In the genomic region with DNA sequence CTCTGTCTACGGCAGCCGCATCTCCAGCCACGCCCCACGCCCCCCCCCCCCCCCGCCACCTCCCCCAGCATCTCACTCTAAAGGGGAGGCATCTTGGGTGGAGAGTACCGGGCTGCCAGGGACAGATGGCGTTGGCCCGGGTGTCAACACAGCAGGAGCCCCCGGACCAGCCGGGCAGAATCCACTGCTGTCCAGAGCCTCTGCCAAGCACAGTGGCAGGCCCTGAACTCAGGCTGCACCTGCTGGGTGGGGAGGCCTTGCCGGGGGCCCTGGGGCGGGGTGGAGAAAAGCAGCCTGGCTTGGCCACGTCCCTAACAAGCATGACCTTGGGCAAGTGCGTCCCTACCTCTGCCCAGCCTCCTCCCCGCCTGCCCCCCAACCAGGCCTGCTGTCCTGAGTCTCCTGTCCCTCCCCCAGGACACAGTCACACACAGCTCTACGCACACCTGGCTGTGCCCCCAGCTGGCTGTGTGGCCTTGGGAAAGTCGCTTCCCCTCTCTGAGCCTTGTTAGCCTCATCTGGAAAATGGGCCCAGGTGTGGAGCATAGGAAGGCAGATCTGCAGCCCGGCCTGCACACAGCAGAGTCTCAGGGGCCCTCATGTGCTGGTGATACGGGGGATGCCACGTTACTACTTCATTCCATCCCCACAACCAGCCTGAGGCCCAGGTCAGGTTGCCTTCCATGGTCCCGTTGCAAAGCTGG, we compare ENCODE assay signal across 1 cellular context.
TF ChIP-seq lines count a peak whose summit lies in the region.

No MANE protein-coding gene starts in this region.

TF ChIP-seq in H1, 55 proteins besides CTCF, POLR2A, EP300 and RAD21 (continued from another document):
- TF ChIP-seq, protein P1, sequence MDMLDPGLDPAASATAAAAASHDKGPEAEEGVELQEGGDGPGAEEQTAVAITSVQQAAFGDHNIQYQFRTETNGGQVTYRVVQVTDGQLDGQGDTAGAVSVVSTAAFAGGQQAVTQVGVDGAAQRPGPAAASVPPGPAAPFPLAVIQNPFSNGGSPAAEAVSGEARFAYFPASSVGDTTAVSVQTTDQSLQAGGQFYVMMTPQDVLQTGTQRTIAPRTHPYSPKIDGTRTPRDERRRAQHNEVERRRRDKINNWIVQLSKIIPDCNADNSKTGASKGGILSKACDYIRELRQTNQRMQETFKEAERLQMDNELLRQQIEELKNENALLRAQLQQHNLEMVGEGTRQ (IDR thresholded peaks at IDR 0.05; ENCODE audit: low read length) = no peak
- TF ChIP-seq CHD1 (IDR thresholded peaks at IDR 0.05; ENCODE audit: low read depth, low read length) = no peak
- TF ChIP-seq RBBP5 (IDR thresholded peaks at IDR 0.05; ENCODE audit: borderline replicate concordance, low read depth, low read length) = no peak
- no peak for TF ChIP-seq HDAC2 (IDR thresholded peaks at IDR 0.05; ENCODE audit: borderline replicate concordance in 1 of 2, low read depth in 2 of 2, low read length in 2 of 2)
- no peak for TF ChIP-seq RFX5 (IDR thresholded peaks at IDR 0.05; ENCODE audit: borderline replicate concordance, low read depth, low read length)
- no peak for TF ChIP-seq KDM4A (IDR thresholded peaks at IDR 0.05; ENCODE audit: low read depth, low read length, severe bottlenecking)
